In the genomic region with DNA sequence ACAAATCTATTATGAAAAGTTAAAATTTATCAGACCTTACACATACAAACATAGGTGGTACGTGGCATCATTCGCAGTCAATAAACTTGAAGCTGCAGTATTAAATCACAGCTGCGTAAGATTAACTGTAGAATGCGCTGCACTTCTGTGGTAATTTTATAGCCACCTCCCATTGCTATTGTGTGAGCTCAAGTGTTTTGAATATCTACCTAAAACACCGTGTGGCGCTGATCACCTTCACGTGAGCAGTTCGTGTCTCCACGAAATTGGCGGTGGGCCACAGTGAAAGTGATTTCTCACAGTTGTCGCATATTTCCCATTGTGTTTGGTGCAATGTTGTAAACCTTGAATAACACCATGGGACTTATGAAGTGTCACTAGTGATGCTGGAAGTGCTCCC, we compare ENCODE assay signal across 27 cellular contexts.
"Had no signal": no experiment of that assay in that cellular context is flagged by ENCODE, and none has a peak within 500 bp of the region (broad histone marks: within the 10 kb centered on the region; RNA-seq: fewer than 3 reads in every experiment).

No MANE protein-coding gene starts in this region.

- H3K36me3 Mint-ChIP-seq: activated CD4-positive, alpha-beta memory T cell treated with anti-CD3 and anti-CD28 coated beads for 36 hours; activated naive CD8-positive, alpha-beta T cell treated with anti-CD3 and anti-CD28 coated beads for 36 hours had no signal

- ATAC-seq: body of pancreas; gastroesophageal sphincter; left cardiac atrium; left ventricle myocardium superior; right lobe of liver; stimulated activated naive CD8-positive, alpha-beta T cell treated with anti-CD3 and anti-CD28 coated beads, Interleukin-15, Interleukin-2, amounts not matched to agents 100 U/mL and 50 U/mL, for 24 hours had no signal

- H3K27ac Mint-ChIP-seq: activated CD4-positive, alpha-beta memory T cell treated with anti-CD3 and anti-CD28 coated beads for 36 hours; activated CD4-positive, alpha-beta T cell treated with anti-CD3 and anti-CD28 coated beads, Interleukin-2, amount 10 ng/mL, durations not matched to agents 24 days and 14 days; activated naive CD4-positive, alpha-beta T cell treated with anti-CD3 and anti-CD28 coated beads for 36 hours; activated naive CD8-positive, alpha-beta T cell treated with anti-CD3 and anti-CD28 coated beads for 36 hours; activated T-helper 1 cell treated with anti-CD3 and anti-CD28 coated beads, Interleukin-12 subunit alpha, Interleukin-12 subunit beta, Interleukin-2, Interleukin-4 antibody, amounts not matched to agents 30 ng/mL and 10 ng/mL and 1 ng/mL, durations not matched to agents 14 hours and 24 hours and 36 hours; nephron; progenitor cell of endocrine pancreas had no signal

- H3K4me1 Mint-ChIP-seq: activated CD4-positive, alpha-beta T cell treated with anti-CD3 and anti-CD28 coated beads, Interleukin-2, amount 10 ng/mL, durations not matched to agents 24 days and 14 days; activated naive CD8-positive, alpha-beta T cell treated with anti-CD3 and anti-CD28 coated beads for 36 hours; nephron had no signal

- H3K9me3 Mint-ChIP-seq: activated CD4-positive, alpha-beta memory T cell treated with anti-CD3 and anti-CD28 coated beads for 36 hours; activated CD4-positive, alpha-beta T cell treated with anti-CD3 and anti-CD28 coated beads, Interleukin-2, amount 10 ng/mL, durations not matched to agents 24 days and 14 days; activated naive CD8-positive, alpha-beta T cell treated with anti-CD3 and anti-CD28 coated beads for 36 hours; activated T-helper 1 cell treated with anti-CD3 and anti-CD28 coated beads, Interleukin-12 subunit alpha, Interleukin-12 subunit beta, Interleukin-2, Interleukin-4 antibody, amounts not matched to agents 30 ng/mL and 10 ng/mL and 1 ng/mL, durations not matched to agents 14 hours and 24 hours and 36 hours; nephron had no signal

- H3K27me3 Mint-ChIP-seq: activated CD4-positive, alpha-beta memory T cell treated with anti-CD3 and anti-CD28 coated beads for 36 hours; activated CD4-positive, alpha-beta T cell treated with anti-CD3 and anti-CD28 coated beads, Interleukin-2, amount 10 ng/mL, durations not matched to agents 24 days and 14 days; activated naive CD8-positive, alpha-beta T cell treated with anti-CD3 and anti-CD28 coated beads for 36 hours; progenitor cell of endocrine pancreas had no signal

- DNase-seq: activated CD4-positive, alpha-beta memory T cell treated with anti-CD3 and anti-CD28 coated beads for 36 hours; activated CD4-positive, alpha-beta T cell treated with anti-CD3 and anti-CD28 coated beads, Interleukin-2, amount 10 ng/mL, durations not matched to agents 24 days and 14 days; activated CD4-positive, CD25-positive, alpha-beta regulatory T cell treated with anti-CD3 and anti-CD28 coated beads, Interleukin-2, amount 50 U/mL, for 72 hours; activated CD8-positive, alpha-beta memory T cell treated with anti-CD3 and anti-CD28 coated beads, Interleukin-2, amount 50 U/mL, for 4 hours; activated effector memory CD4-positive, alpha-beta T cell treated with anti-CD3 and anti-CD28 coated beads, Interleukin-2, amount 50 U/mL, for 16 hours; activated naive CD4-positive, alpha-beta T cell treated with anti-CD3 and anti-CD28 coated beads for 36 hours; activated naive CD8-positive, alpha-beta T cell treated with anti-CD3 and anti-CD28 coated beads for 36 hours; activated T-cell treated with anti-CD3 and anti-CD28 coated beads, Interleukin-2, amount 50 U/mL, for 1 hour; adrenal gland; aorta; body of pancreas; dermis blood vessel endothelial cell; effector memory CD4-positive, alpha-beta T cell; erythroblast; left cardiac atrium; left ventricle myocardium superior; mammary epithelial cell; ovary; right lobe of liver; stimulated activated CD4-positive, alpha-beta T cell treated with anti-CD3 and anti-CD28 coated beads, Interleukin-12 subunit alpha, Interleukin-12 subunit beta, amount 100 ng/mL, for 4 hours; stimulated activated CD4-positive, alpha-beta T cell treated with anti-CD3 and anti-CD28 coated beads, Interleukin-4, amount 100 ng/mL, for 1 hour; stimulated activated naive CD8-positive, alpha-beta T cell treated with anti-CD3 and anti-CD28 coated beads, Interleukin-15, Interleukin-2, amounts not matched to agents 100 U/mL and 50 U/mL, for 24 hours; trophoblast cell had no signal

- H3K4me3 Mint-ChIP-seq: activated CD4-positive, alpha-beta memory T cell treated with anti-CD3 and anti-CD28 coated beads for 36 hours; activated CD4-positive, alpha-beta T cell treated with anti-CD3 and anti-CD28 coated beads, Interleukin-2, amount 10 ng/mL, durations not matched to agents 24 days and 14 days; activated naive CD4-positive, alpha-beta T cell treated with anti-CD3 and anti-CD28 coated beads for 36 hours; activated naive CD8-positive, alpha-beta T cell treated with anti-CD3 and anti-CD28 coated beads for 36 hours; activated T-helper 1 cell treated with anti-CD3 and anti-CD28 coated beads, Interleukin-12 subunit alpha, Interleukin-12 subunit beta, Interleukin-2, Interleukin-4 antibody, amounts not matched to agents 30 ng/mL and 10 ng/mL and 1 ng/mL, durations not matched to agents 14 hours and 24 hours and 36 hours; nephron had no signal
